In the genomic region with DNA sequence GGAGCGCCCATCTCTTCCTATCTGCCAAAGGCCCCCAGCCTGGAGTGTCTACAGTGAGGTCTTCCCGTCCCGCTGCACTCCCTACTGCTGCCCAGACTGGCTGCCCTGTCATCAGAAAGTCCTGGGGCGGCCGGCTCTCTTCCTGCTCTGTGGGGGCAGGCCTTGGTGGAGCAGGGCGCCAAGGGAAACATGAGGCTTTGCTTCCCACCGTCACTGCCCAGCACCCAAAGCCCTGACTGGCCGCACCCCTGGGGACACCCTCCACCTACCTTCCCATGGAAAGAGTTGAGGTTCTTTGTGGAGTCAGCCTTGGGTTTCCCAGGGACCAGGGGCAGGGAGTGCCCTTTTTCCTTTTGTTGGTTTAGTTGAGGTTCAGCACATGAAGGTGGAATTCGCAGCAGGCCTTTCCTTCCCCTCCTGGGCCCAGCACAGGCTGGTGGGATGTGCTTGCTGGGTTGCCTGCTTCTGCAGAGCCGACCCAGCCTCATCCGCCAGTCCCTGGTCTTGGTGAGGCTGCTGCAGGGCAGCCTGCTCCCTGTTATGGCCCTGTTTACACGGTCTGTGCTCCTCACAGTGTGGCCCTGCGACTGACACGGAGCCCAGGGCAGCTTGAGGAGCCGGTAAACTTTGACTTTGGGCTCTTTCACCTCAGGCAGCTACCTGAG, we compare ENCODE assay signal across 21 cellular contexts.
"Had no signal": no experiment of that assay in that cellular context is flagged by ENCODE, and none has a peak within 500 bp of the region (broad histone marks: within the 10 kb centered on the region; RNA-seq: fewer than 3 reads in every experiment).

No MANE protein-coding gene starts in this region.

- H3K27me3 Mint-ChIP-seq: activated naive CD8-positive, alpha-beta T cell treated with anti-CD3 and anti-CD28 coated beads, Interleukin-2, amount 50 U/mL, for 24 hours; T-helper 17 cell had no signal

- H3K9me3 Mint-ChIP-seq: activated naive CD4-positive, alpha-beta T cell treated with anti-CD3 and anti-CD28 coated beads for 36 hours; activated naive CD8-positive, alpha-beta T cell treated with anti-CD3 and anti-CD28 coated beads, Interleukin-2, amount 50 U/mL, for 24 hours; activated T-cell treated with anti-CD3 and anti-CD28 coated beads, Interleukin-2, amount 50 U/mL, for 4 hours; activated T-helper 2 cell treated with anti-CD3 and anti-CD28 coated beads, Interferon-gamma antibody, Interleukin-2, Interleukin-4, amounts not matched to agents 10 μg/mL and 5 μg/mL and 100 μg/mL, durations not matched to agents 14 hours and 24 hours and 36 hours; naive thymus-derived CD4-positive, alpha-beta T cell; neural crest cell; stimulated activated memory B cell treated with anti-CD40 and anti-IgM and Interleukin-4, amounts not matched to agents 10 μg/mL and 1 μg/mL and 100 μg/mL, for 72 hours; type B pancreatic cell had no signal

- H3K4me3 ChIP-seq: heart right ventricle, lower lobe of right lung, prostate gland, testis, vagina had no signal

- H3K4me1 Mint-ChIP-seq: activated naive CD8-positive, alpha-beta T cell treated with anti-CD3 and anti-CD28 coated beads, Interleukin-2, amount 50 U/mL, for 24 hours; stimulated activated memory B cell treated with anti-CD40 and anti-IgM and Interleukin-4, amounts not matched to agents 10 μg/mL and 1 μg/mL and 100 μg/mL, for 72 hours had no signal

- H3K36me3 ChIP-seq: heart right ventricle, lower lobe of right lung, prostate gland, vagina had no signal

- H3K27ac ChIP-seq: prostate gland, testis, vagina had no signal

- ATAC-seq: activated naive CD8-positive, alpha-beta T cell treated with anti-CD3 and anti-CD28 coated beads, Interleukin-2, amount 50 U/mL, for 24 hours; activated T-cell treated with anti-CD3 and anti-CD28 coated beads, Interleukin-2, amount 50 U/mL, for 4 hours; heart right ventricle; left colon; lower lobe of right lung; naive thymus-derived CD4-positive, alpha-beta T cell; stimulated activated memory B cell treated with anti-CD40 and anti-IgM and Interleukin-4, amounts not matched to agents 10 μg/mL and 1 μg/mL and 100 μg/mL, for 72 hours; T-helper 17 cell had no signal

- DNase-seq: activated CD4-positive, alpha-beta T cell treated with anti-CD3 and anti-CD28 coated beads for 4 hours; activated CD4-positive, alpha-beta T cell treated with anti-CD3 and anti-CD28 coated beads, Interleukin-2, amount 50 U/mL, for 48 hours; activated CD4-positive, CD25-positive, alpha-beta regulatory T cell; activated CD8-positive, alpha-beta memory T cell treated with anti-CD3 and anti-CD28 coated beads, Interleukin-2, amount 50 U/mL, for 48 hours; activated naive CD4-positive, alpha-beta T cell treated with anti-CD3 and anti-CD28 coated beads for 36 hours; activated naive CD8-positive, alpha-beta T cell treated with anti-CD3 and anti-CD28 coated beads, Interleukin-2, amount 50 U/mL, for 24 hours; activated T-cell treated with anti-CD3 and anti-CD28 coated beads, Interleukin-2, amount 50 U/mL, for 4 hours; effector CD4-positive, alpha-beta T cell; heart right ventricle; left colon; lower lobe of right lung; naive thymus-derived CD4-positive, alpha-beta T cell; stimulated activated CD4-positive, alpha-beta T cell treated with anti-CD3 and anti-CD28 coated beads, Interleukin-2, amount 100 ng/mL, for 24 hours; T-helper 17 cell; testis had no signal

- H3K4me3 Mint-ChIP-seq: activated naive CD4-positive, alpha-beta T cell treated with anti-CD3 and anti-CD28 coated beads for 36 hours; activated naive CD8-positive, alpha-beta T cell treated with anti-CD3 and anti-CD28 coated beads, Interleukin-2, amount 50 U/mL, for 24 hours; activated T-cell treated with anti-CD3 and anti-CD28 coated beads, Interleukin-2, amount 50 U/mL, for 4 hours; naive thymus-derived CD4-positive, alpha-beta T cell; neural crest cell; stimulated activated memory B cell treated with anti-CD40 and anti-IgM and Interleukin-4, amounts not matched to agents 10 μg/mL and 1 μg/mL and 100 μg/mL, for 72 hours; T-helper 17 cell; type B pancreatic cell had no signal

- H3K9me3 ChIP-seq: heart right ventricle, lower lobe of right lung, prostate gland, testis, vagina had no signal

- H3K27me3 ChIP-seq: testis, vagina had no signal

- H3K36me3 Mint-ChIP-seq: type B pancreatic cell had no signal

- H3K4me1 ChIP-seq: prostate gland had no signal

- H3K27ac Mint-ChIP-seq: activated naive CD4-positive, alpha-beta T cell treated with anti-CD3 and anti-CD28 coated beads for 36 hours; activated naive CD8-positive, alpha-beta T cell treated with anti-CD3 and anti-CD28 coated beads, Interleukin-2, amount 50 U/mL, for 24 hours; activated T-helper 2 cell treated with anti-CD3 and anti-CD28 coated beads, Interferon-gamma antibody, Interleukin-2, Interleukin-4, amounts not matched to agents 10 μg/mL and 5 μg/mL and 100 μg/mL, durations not matched to agents 14 hours and 24 hours and 36 hours; naive thymus-derived CD4-positive, alpha-beta T cell; stimulated activated memory B cell treated with anti-CD40 and anti-IgM and Interleukin-4, amounts not matched to agents 10 μg/mL and 1 μg/mL and 100 μg/mL, for 72 hours; T-helper 17 cell; type B pancreatic cell had no signal
